In the genomic region with DNA sequence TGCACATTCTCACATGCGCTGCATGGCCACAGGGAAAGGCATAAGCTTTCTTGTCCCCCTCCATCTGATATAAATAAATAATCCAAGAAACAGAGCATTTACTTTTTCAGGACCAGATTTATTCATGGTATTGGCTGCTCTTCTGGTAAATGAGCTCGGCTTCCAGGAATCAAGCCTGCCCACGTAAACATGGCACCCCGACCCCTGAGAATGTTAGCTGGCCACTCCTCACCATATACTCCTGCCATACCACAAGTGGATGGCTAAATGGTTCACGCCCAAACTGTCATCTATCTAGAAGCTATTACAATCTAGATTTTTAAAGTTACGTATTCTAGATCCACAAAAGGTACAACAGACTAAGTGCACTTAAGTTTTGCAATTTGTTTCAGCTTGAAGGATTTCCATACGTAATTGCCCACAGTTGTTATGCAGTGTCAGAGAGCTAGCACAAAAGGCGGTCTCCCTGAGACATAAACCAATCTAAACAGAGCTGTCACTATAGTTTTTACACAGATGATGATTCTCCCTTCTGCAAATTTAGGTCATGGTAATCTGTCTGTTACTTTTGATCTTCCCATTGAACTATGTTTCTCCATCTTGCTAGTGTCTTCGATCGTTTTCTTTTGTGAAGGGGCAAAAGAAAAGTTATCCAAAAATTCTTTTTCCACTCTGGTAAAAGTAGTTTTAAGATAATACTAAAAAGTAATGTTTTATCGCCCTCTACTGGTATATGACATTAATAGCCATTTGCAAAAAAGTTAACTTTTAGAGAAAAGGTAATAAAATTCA, we compare ENCODE assay signal across 9 cellular contexts. TPM values are rescaled to one million over a fixed set of nuclear protein-coding genes. Genes with fewer than 3 reads are reported as not detected.
DNase-seq lines count a peak whose midpoint lies in the region; ATAC-seq and TF ChIP-seq lines count a peak whose summit lies in the region.
"Had no signal": no experiment of that assay in that cellular context is flagged by ENCODE, and none has a peak within 500 bp of the region (broad histone marks: within the 10 kb centered on the region; RNA-seq: fewer than 3 reads in every experiment).

No MANE protein-coding gene starts in this region.

- H3K27ac ChIP-seq in fibroblast of lung (ENCODE audit: insufficient read depth, low read length), result no peak overlapping the region
- H3K27ac ChIP-seq: epithelial cell of prostate had no signal

- no peaks in the 10 kb centered on the region for H3K9me3 ChIP-seq in fibroblast of lung (ENCODE audit: control insufficient read depth, insufficient read depth, low read depth, low read length)

- H3K9ac ChIP-seq in fibroblast of lung (ENCODE audit: insufficient read depth, low read length), result no peak overlapping the region

- H3K4me3 ChIP-seq in fibroblast of lung (replicated peaks in 1 of 4; ENCODE audit: control extremely low read depth in 1 of 4, insufficient read depth in 1 of 4, low read depth in 3 of 4, low read length in 4 of 4), result peak overlapping the region in 1 of 4 experiments; percentile 5

- ATAC-seq in GM21360 (IDR thresholded peaks at IDR 0.05; ENCODE audit: unreplicated experiment) (no peak), HG03135 (IDR thresholded peaks at IDR 0.05; ENCODE audit: unreplicated experiment) (no peak), GM18505 (IDR thresholded peaks at IDR 0.05; ENCODE audit: unreplicated experiment) (no peak)

- no peak for TF ChIP-seq CTCF in fibroblast of lung (conservative IDR thresholded peaks at IDR 0.05 in 1 of 2, IDR thresholded peaks at IDR 0.05 in 1 of 2; ENCODE audit: low read depth in 1 of 2, low read length in 2 of 2)

- no peaks in the 10 kb centered on the region for H3K27me3 ChIP-seq in fibroblast of lung (ENCODE audit: control insufficient read depth, insufficient read depth, low read length)

- peak overlapping the region; percentile 29 for H3K4me2 ChIP-seq in fibroblast of lung (ENCODE audit: extremely low read depth, insufficient read depth, low read length)

- H3K4me1 ChIP-seq in fibroblast of lung (ENCODE audit: control insufficient read depth, extremely low read depth, insufficient read depth, low read length), result no peaks in the 10 kb centered on the region

- no peaks in the 10 kb centered on the region for H4K20me1 ChIP-seq in fibroblast of lung (ENCODE audit: control insufficient read depth, extremely low read depth, insufficient read depth, low read length)

- no peak for TF ChIP-seq POLR2A in GM18505 (IDR thresholded peaks at IDR 0.05; ENCODE audit: borderline replicate concordance, extremely low read depth, insufficient read depth, insufficient read length)

- H2AFZ ChIP-seq in fibroblast of lung (ENCODE audit: low read length), result no peak overlapping the region

- no peaks in the 10 kb centered on the region for H3K79me2 ChIP-seq in fibroblast of lung (ENCODE audit: control insufficient read depth, insufficient read depth, low read length)

- DNase-seq in AG20443 (ENCODE audit: low spot score), result peak; percentile 21
- DNase-seq in H4 (ENCODE audit: low spot score), result peak; percentile 13
- DNase-seq in RPMI7951 (ENCODE audit: low read depth), result peak; percentile 15
- DNase-seq in fibroblast of lung (ENCODE audit: low read depth in 2 of 2), result peak; percentile 39 to 62
- DNase-seq in retina, result peak; percentile 72

- H3K36me3 ChIP-seq in fibroblast of lung (ENCODE audit: control insufficient read depth, insufficient read depth, low read length), result no peaks in the 10 kb centered on the region

RNA-seq across cellular contexts. Expression of gene FOXO1, which starts 16.2 kb away (rescaled TPM):
- total RNA-seq in H4 (2014; rRNA removed; shearing (Covaris generic)), result 1.7 and 2.1 TPM in 2 replicates
- 1.2 and 1.6 TPM in 2 replicates for total RNA-seq in RPMI7951 (2014; rRNA removed; shearing (Covaris generic))
- 2.5 and 2.8 TPM in 2 replicates for total RNA-seq in fibroblast of lung
- 1.4 and 1.9 TPM in 2 replicates for polyA plus RNA-seq in fibroblast of lung
- 1.1 and 1.4 TPM in 2 replicates for polyA plus RNA-seq in fibroblast of lung (2012)
- 2.3 and 4.4 TPM in 2 replicates for polyA minus RNA-seq in fibroblast of lung (ENCODE audit: low replicate concordance)

Comparison
In these comparisons a context has a peak if more than half of its experiments do, and no peak if none do; other contexts are left out.
1. DNase-seq: peak in every context shown above with its lines; median percentile 72 in retina; 50 in fibroblast of lung; 21 in AG20443; 15 in RPMI7951; 13 in H4.